ENCODE assay signal across 21 cellular contexts in genomic region chrX:43618376-43619205, GRCh38. TPM values are rescaled to one million over a fixed set of nuclear protein-coding genes. Genes with fewer than 3 reads are reported as not detected.
DNase-seq lines count a peak whose midpoint lies in the region; TF ChIP-seq lines count a peak whose summit lies in the region.
"Had no signal": no experiment of that assay in that cellular context is flagged by ENCODE, and none has a peak within 500 bp of the region (broad histone marks: within the 10 kb centered on the region; RNA-seq: fewer than 3 reads in every experiment).

No MANE protein-coding gene starts in this region.

- no peak for TF ChIP-seq CTCF in chondrocyte (IDR thresholded peaks at IDR 0.05)

- H3K4me3 Mint-ChIP-seq in dendritic cell treated with granulocyte-macrophage colony-stimulating factor and Interleukin-4, amounts not matched to agents 40 ng/mL and 50 ng/mL, for 4 days, result peak overlapping the region; percentile 30
- no peak overlapping the region for H3K4me3 Mint-ChIP-seq in chondrocyte (ENCODE audit: unreplicated experiment)
- H3K4me3 Mint-ChIP-seq: activated naive CD4-positive, alpha-beta T cell treated with anti-CD3 and anti-CD28 coated beads for 36 hours; activated T-cell treated with anti-CD3 and anti-CD28 coated beads, Interleukin-2, amount 50 U/mL, for 4 hours; stimulated activated naive CD8-positive, alpha-beta T cell treated with anti-CD3 and anti-CD28 coated beads, Interleukin-15, amount 100 ng/mL, for 72 hours had no signal

- H3K36me3 ChIP-seq in HUES6 (ENCODE audit: control insufficient read depth, insufficient read depth, low read length), result no peaks in the 10 kb centered on the region; the same call in 1 of the 2 replicates

- no peaks in the 10 kb centered on the region for H3K27me3 ChIP-seq in HUES6 (ENCODE audit: control insufficient read depth, insufficient read depth, low read length)

- H3K4me3 ChIP-seq in HUES6 (ENCODE audit: low read depth, low read length), result peak overlapping the region; percentile 32
- H3K4me3 ChIP-seq: lung had no signal

- H3K27ac Mint-ChIP-seq in dendritic cell treated with granulocyte-macrophage colony-stimulating factor and Interleukin-4, amounts not matched to agents 40 ng/mL and 50 ng/mL, for 4 days, result peak overlapping the region; percentile 64
- no peak overlapping the region for H3K27ac Mint-ChIP-seq in chondrocyte (ENCODE audit: unreplicated experiment)
- H3K27ac Mint-ChIP-seq: activated naive CD4-positive, alpha-beta T cell treated with anti-CD3 and anti-CD28 coated beads for 36 hours; stimulated activated naive CD8-positive, alpha-beta T cell treated with anti-CD3 and anti-CD28 coated beads, Interleukin-15, amount 100 ng/mL, for 72 hours had no signal

- peak overlapping the region; percentile 57 for H3K9ac ChIP-seq in HUES6 (ENCODE audit: low read length)

- peaks cover 37% of the 10 kb centered on the region for H3K4me1 Mint-ChIP-seq in dendritic cell treated with granulocyte-macrophage colony-stimulating factor and Interleukin-4, amounts not matched to agents 40 ng/mL and 50 ng/mL, for 4 days (ENCODE audit: low read depth)
- H3K4me1 Mint-ChIP-seq in chondrocyte (ENCODE audit: low read depth), result peaks cover 2% of the 10 kb centered on the region
- H3K4me1 Mint-ChIP-seq: stimulated activated naive CD8-positive, alpha-beta T cell treated with anti-CD3 and anti-CD28 coated beads, Interleukin-15, amount 100 ng/mL, for 72 hours had no signal

- H3K9me3 Mint-ChIP-seq in dendritic cell treated with granulocyte-macrophage colony-stimulating factor and Interleukin-4, amounts not matched to agents 40 ng/mL and 50 ng/mL, for 4 days, result no peaks in the 10 kb centered on the region
- H3K9me3 Mint-ChIP-seq in chondrocyte (ENCODE audit: low read depth), result peaks cover 6% of the 10 kb centered on the region
- H3K9me3 Mint-ChIP-seq: activated naive CD4-positive, alpha-beta T cell treated with anti-CD3 and anti-CD28 coated beads for 36 hours; activated T-cell treated with anti-CD3 and anti-CD28 coated beads, Interleukin-2, amount 50 U/mL, for 4 hours; stimulated activated naive CD8-positive, alpha-beta T cell treated with anti-CD3 and anti-CD28 coated beads, Interleukin-15, amount 100 ng/mL, for 72 hours had no signal

- DNase-seq in CD1c-positive myeloid dendritic cell (ENCODE audit: extremely low spot score) (peak; percentile 6), left kidney (ENCODE audit: low read depth, low spot score) (peak; percentile 34), KG1 (lab: John Stamatoyannopoulos, UW) (no peak), chondrocyte (ENCODE audit: low spot score) (no peak)
- no peak for DNase-seq in activated T-cell treated with anti-CD3 and anti-CD28 coated beads, Interleukin-2, amount 50 U/mL, for 48 hours
- DNase-seq in stimulated activated CD8-positive, alpha-beta memory T cell treated with anti-CD3 and anti-CD28 coated beads, Interleukin-4, amount 100 ng/mL, for 48 hours, result no peak
- DNase-seq: activated CD4-positive, CD25-positive, alpha-beta regulatory T cell treated with anti-CD3 and anti-CD28 coated beads, Interleukin-2, amount 50 U/mL, for 72 hours; activated naive CD4-positive, alpha-beta T cell treated with anti-CD3 and anti-CD28 coated beads for 36 hours; activated T-cell treated with anti-CD3 and anti-CD28 coated beads, Interleukin-2, amount 50 U/mL, for 4 hours; amygdala; NCI-H1417 treated with DMSO at 0.1 percent for 48 hours; NCI-H2171; NCI-H524; occipital lobe; retina; stimulated activated CD4-positive, alpha-beta T cell treated with anti-CD3 and anti-CD28 coated beads, Interleukin-4, amount 100 ng/mL, for 24 hours; stimulated activated naive CD8-positive, alpha-beta T cell treated with anti-CD3 and anti-CD28 coated beads, Interleukin-15, amount 100 ng/mL, for 72 hours; trophoblast cell had no signal

- H3K4me1 ChIP-seq in HUES6 (ENCODE audit: control insufficient read depth, insufficient read depth, low read length), result peaks cover 53% of the 10 kb centered on the region

- no peaks in the 10 kb centered on the region for H3K36me3 Mint-ChIP-seq in dendritic cell treated with granulocyte-macrophage colony-stimulating factor and Interleukin-4, amounts not matched to agents 40 ng/mL and 50 ng/mL, for 4 days (ENCODE audit: low read depth)
- no peaks in the 10 kb centered on the region for H3K36me3 Mint-ChIP-seq in chondrocyte (ENCODE audit: low read depth)

- no peaks in the 10 kb centered on the region for H3K9me3 ChIP-seq in HUES6 (ENCODE audit: control insufficient read depth, insufficient read depth, low read depth, low read length)

- H3K27ac ChIP-seq in HUES6 (ENCODE audit: low read depth, low read length), result peak overlapping the region; percentile 91

- intact Hi-C loops in dendritic cell treated with granulocyte-macrophage colony-stimulating factor and Interleukin-4, amounts not matched to agents 40 ng/mL and 50 ng/mL, for 4 days (cut with micrococcal nuclease), result no loop called here

- no peaks in the 10 kb centered on the region for H3K27me3 Mint-ChIP-seq in dendritic cell treated with granulocyte-macrophage colony-stimulating factor and Interleukin-4, amounts not matched to agents 40 ng/mL and 50 ng/mL, for 4 days
- H3K27me3 Mint-ChIP-seq in chondrocyte (ENCODE audit: low read depth), result no peaks in the 10 kb centered on the region
- H3K27me3 Mint-ChIP-seq: stimulated activated naive CD8-positive, alpha-beta T cell treated with anti-CD3 and anti-CD28 coated beads, Interleukin-15, amount 100 ng/mL, for 72 hours had no signal

RNA-seq across cellular contexts. Expression of gene MAOA, which starts 37.5 kb away (rescaled TPM):
- 0.46 to 4.0 TPM (median 3.4 TPM) in 3 replicates for total RNA-seq in chondrocyte

Comparison
In these comparisons a context has a peak if more than half of its experiments do, and no peak if none do; other contexts are left out.
1. DNase-seq: peak in CD1c-positive myeloid dendritic cell (single experiment) and left kidney (single experiment); none in activated T-cell treated with anti-CD3 and anti-CD28 coated beads, Interleukin-2, amount 50 U/mL, for 48 hours (0 of 2), stimulated activated CD8-positive, alpha-beta memory T cell treated with anti-CD3 and anti-CD28 coated beads, Interleukin-4, amount 100 ng/mL, for 48 hours (single experiment), KG1 (single experiment) and chondrocyte (single experiment).